6 cellular contexts compared by ENCODE assay signal in genomic region chr16:89570983-89571598, GRCh38. TPM values are rescaled to one million over a fixed set of nuclear protein-coding genes. Genes with fewer than 3 reads are reported as not detected.
"Had no signal": no experiment of that assay in that cellular context is flagged by ENCODE, and none has a peak within 500 bp of the region (broad histone marks: within the 10 kb centered on the region; RNA-seq: fewer than 3 reads in every experiment).

No MANE protein-coding gene starts in this region.

RNA-seq across cellular contexts. Expression of gene CPNE7, which starts 4.5 kb away (rescaled TPM):
- total RNA-seq: right atrium auricular region, sciatic nerve, urinary bladder had no signal

RNA-seq across cellular contexts. Expression of gene DPEP1, which starts 42.4 kb away (rescaled TPM):
- total RNA-seq: natural killer cell, osteocyte, sciatic nerve, smooth muscle cell had no signal
- polyA plus RNA-seq: smooth muscle cell had no signal
